In genomic region chr16:4376820-4377572, GRCh38 we compare ENCODE assay signal across 10 cellular contexts. TPM values are rescaled to one million over a fixed set of nuclear protein-coding genes. Genes with fewer than 3 reads are reported as not detected.
A peak's percentile ranks its signal among the peaks of the same experiment; 100 is the strongest.
DNase-seq lines count a peak whose midpoint lies in the region; ATAC-seq and TF ChIP-seq lines count a peak whose summit lies in the region.
"Had no signal": no experiment of that assay in that cellular context is flagged by ENCODE, and none has a peak within 500 bp of the region (broad histone marks: within the 10 kb centered on the region; RNA-seq: fewer than 3 reads in every experiment).

No MANE protein-coding gene starts in this region.

- H3K4me2 ChIP-seq in mesenchymal stem cell (ENCODE audit: low read length, poor library complexity, severe bottlenecking) = no peak overlapping the region

- H2AK5ac ChIP-seq in mesenchymal stem cell (ENCODE audit: low read length, severe bottlenecking) = peak overlapping the region; percentile 61

- TF ChIP-seq POLR2A in thyroid gland (IDR thresholded peaks at IDR 0.05) = no peak

- H3K14ac ChIP-seq in mesenchymal stem cell (ENCODE audit: low read length in 2 of 2) = peak overlapping the region in 1 of 2 experiments; percentile 68

- H4K91ac ChIP-seq in mesenchymal stem cell (ENCODE audit: low read length) = peak overlapping the region; percentile 46

- peak overlapping the region; percentile 73 for H4K8ac ChIP-seq in mesenchymal stem cell (ENCODE audit: low read length)

- H3K27ac ChIP-seq in HUES48 (ENCODE audit: low read depth, low read length) = peak overlapping the region; percentile 69
- peak overlapping the region; percentile 7 for H3K27ac ChIP-seq in colonic mucosa
- H3K27ac ChIP-seq in mesenchymal stem cell (ENCODE audit: low read length, poor library complexity, severe bottlenecking) = no peak overlapping the region
- peak overlapping the region; percentile 93 to 99 (median 98) for H3K27ac ChIP-seq in thyroid gland
- H3K27ac ChIP-seq in caudate nucleus (ENCODE audit: low read depth, low read length) = no peak overlapping the region

- TF ChIP-seq CTCF in colonic mucosa (IDR thresholded peaks at IDR 0.05) (no peak), thyroid gland (IDR thresholded peaks at IDR 0.05) (no peak)

- ATAC-seq in HG02981 (IDR thresholded peaks at IDR 0.05; ENCODE audit: unreplicated experiment) = no peak

- no peaks in the 10 kb centered on the region for H3K27me3 ChIP-seq in HUES48 (ENCODE audit: control insufficient read depth, insufficient read depth, low read length)
- no peaks in the 10 kb centered on the region for H3K27me3 ChIP-seq in colonic mucosa
- H3K27me3 ChIP-seq in mesenchymal stem cell (ENCODE audit: control insufficient read depth in 1 of 2, insufficient read depth in 1 of 2, low read length in 2 of 2) = no peaks in the 10 kb centered on the region
- no peaks in the 10 kb centered on the region for H3K27me3 ChIP-seq in thyroid gland

- H2BK120ac ChIP-seq in mesenchymal stem cell (ENCODE audit: low read depth, low read length) = no peak overlapping the region

- H3K36me3 ChIP-seq in HUES48 (ENCODE audit: control insufficient read depth, insufficient read depth, low read length) (peaks cover 9% of the 10 kb centered on the region), colonic mucosa (no peaks in the 10 kb centered on the region), mesenchymal stem cell (ENCODE audit: control insufficient read depth in 1 of 2, insufficient read depth in 2 of 2, low read depth in 1 of 2, low read length in 2 of 2) (peaks cover 39 to 54% of the 10 kb centered on the region in 2 experiments), thyroid gland (peaks cover 0 to 3% of the 10 kb centered on the region in 2 donors)

- H3K4me1 ChIP-seq in HUES48 (ENCODE audit: control insufficient read depth, insufficient read depth, low read length) = peaks cover 51% of the 10 kb centered on the region
- no peaks in the 10 kb centered on the region for H3K4me1 ChIP-seq in colonic mucosa
- peaks cover 89% of the 10 kb centered on the region for H3K4me1 ChIP-seq in mesenchymal stem cell (ENCODE audit: control insufficient read depth, insufficient read depth, low read depth, low read length)
- peaks cover 97 to 100% of the 10 kb centered on the region in 2 donors for H3K4me1 ChIP-seq in thyroid gland

- peak overlapping the region in 1 of 2 experiments; percentile 51 for H2BK12ac ChIP-seq in mesenchymal stem cell (ENCODE audit: low read length in 2 of 2)

- H3K79me1 ChIP-seq in mesenchymal stem cell (replicated peaks; ENCODE audit: low read length, poor library complexity, severe bottlenecking) = peaks cover 26% of the 10 kb centered on the region

- H3K4ac ChIP-seq in mesenchymal stem cell (ENCODE audit: low read depth in 1 of 2, low read length in 2 of 2) = peak overlapping the region in 1 of 2 experiments; percentile 73

- H3K4me3 ChIP-seq in HUES48 (ENCODE audit: low read depth, low read length) = no peak overlapping the region
- H3K4me3 ChIP-seq in colonic mucosa = no peak overlapping the region
- peak overlapping the region in 1 of 2 experiments; percentile 70 for H3K4me3 ChIP-seq in mesenchymal stem cell (ENCODE audit: insufficient read depth in 1 of 2, low read depth in 1 of 2, low read length in 2 of 2)
- H3K4me3 ChIP-seq in thyroid gland (replicated peaks in 1 of 3) = no peak overlapping the region

- no peaks in the 10 kb centered on the region for H3K9me3 ChIP-seq in HUES48 (ENCODE audit: control insufficient read depth, insufficient read depth, low read length)
- H3K9me3 ChIP-seq in colonic mucosa = no peaks in the 10 kb centered on the region
- no peaks in the 10 kb centered on the region for H3K9me3 ChIP-seq in mesenchymal stem cell (ENCODE audit: control insufficient read depth, low read length)
- H3K9me3 ChIP-seq in thyroid gland = no peaks in the 10 kb centered on the region

- H2BK5ac ChIP-seq in mesenchymal stem cell (ENCODE audit: low read depth, low read length, poor library complexity, severe bottlenecking) = no peak overlapping the region

- intact Hi-C loops in colonic mucosa (cut with DNase I) (no loop called here), thyroid gland (cut with DNase I) (no loop called here)

- H3K9ac ChIP-seq in HUES48 (ENCODE audit: low read depth, low read length) (no peak overlapping the region), colonic mucosa (ENCODE audit: low read depth in 2 of 2, low read length in 2 of 2) (peak overlapping the region in 1 of 2 donors; percentile 46), mesenchymal stem cell (ENCODE audit: low read length) (peak overlapping the region; percentile 86)

- WGBS in mesenchymal stem cell = 60% methylated on average over 27 of the region's 28 CpGs
- 77 to 87% methylated on average over 13 to 21 of the region's 28 CpGs for WGBS in thyroid gland, 2 donors

- peak overlapping the region in 1 of 2 experiments; percentile 6 for H3K18ac ChIP-seq in mesenchymal stem cell (ENCODE audit: low read depth in 1 of 2, low read length in 2 of 2)

- H2AFZ ChIP-seq in mesenchymal stem cell (ENCODE audit: low read depth, low read length) = no peak overlapping the region

- DNase-seq in colonic mucosa (no peak), mesenchymal stem cell (no peak), thyroid gland (no peak), UCSD-AML1 (lab: John Stamatoyannopoulos, UW; ENCODE audit: unreplicated experiment) (no peak), caudate nucleus (lab: John Stamatoyannopoulos, UW) (no peak)
- DNase-seq: activated gamma-delta T cell treated with Interleukin-2 at 50 U/mL for 16 hours, DMS79 treated with DMSO at 0.1 percent for 48 hours, NCI-H1417 had no signal

- H2BK15ac ChIP-seq in mesenchymal stem cell (ENCODE audit: low read depth, poor library complexity, severe bottlenecking) = no peak overlapping the region

- no peak overlapping the region for H3K23ac ChIP-seq in mesenchymal stem cell (ENCODE audit: low read length in 2 of 2)

RNA-seq across cellular contexts. Expression of gene VASN, which starts 5.3 kb away (rescaled TPM):
- total RNA-seq in colonic mucosa = 1 to 10 TPM; 2.7 to 4.1 TPM
- 127 TPM for polyA plus RNA-seq in mesenchymal stem cell (2013, experiment 1 of 2)
- 127 TPM for polyA plus RNA-seq in mesenchymal stem cell (2013, experiment 2 of 2)
- total RNA-seq in thyroid gland = 10 to 100 TPM; 21.9 to 47.0 (median 28.8) TPM

RNA-seq across cellular contexts. Expression of gene PAM16, which starts 25.9 kb away (rescaled TPM):
- total RNA-seq in colonic mucosa (10 to 100 TPM; 28.2 to 43.6 TPM), thyroid gland (10 to 100 TPM in 3 of 4 donors, 1 to 10 TPM in 1; 5.6 to 60.2 (median 27.3) TPM)
- 39.3 TPM for polyA plus RNA-seq in mesenchymal stem cell (2013, experiment 1 of 2)
- polyA plus RNA-seq in mesenchymal stem cell (2013, experiment 2 of 2) = 43.3 TPM

RNA-seq across cellular contexts. Expression of gene CORO7, which starts 39.4 kb away (rescaled TPM):
- total RNA-seq in colonic mucosa (10 to 100 TPM; 37.2 to 55.9 TPM), thyroid gland (10 to 100 TPM; 17.9 to 53.7 (median 29.7) TPM)
- 25.5 TPM for polyA plus RNA-seq in mesenchymal stem cell (2013, experiment 1 of 2)
- polyA plus RNA-seq in mesenchymal stem cell (2013, experiment 2 of 2) = 22.1 TPM

RNA-seq across cellular contexts. Expression of gene DNAJA3, which starts 48.7 kb away (rescaled TPM):
- total RNA-seq in colonic mucosa (10 to 100 TPM; 48.3 to 76.1 TPM), thyroid gland (10 to 100 TPM; 41.0 to 61.0 (median 51.0) TPM)
- polyA plus RNA-seq in mesenchymal stem cell (2013, experiment 1 of 2) = 27.3 TPM
- polyA plus RNA-seq in mesenchymal stem cell (2013, experiment 2 of 2) = 27.3 TPM

Comparison
In these comparisons a context has a peak if more than half of its experiments do, and no peak if none do; other contexts are left out.
1. H3K27ac ChIP-seq: peak in HUES48 (single experiment), colonic mucosa (single experiment) and thyroid gland (3 of 3); none in mesenchymal stem cell (single experiment) and caudate nucleus (single experiment).
2. RNA of gene VASN, which starts 5.3 kb away (total RNA-seq): 21.9 to 47.0 TPM in thyroid gland; 2.7 to 4.1 TPM in colonic mucosa; every median in the first group is over 4 times any median in the second.